Comparison of ENCODE assay signal across 8 cellular contexts in genomic region chr20:25058051-25058796, GRCh38. TPM values are rescaled to one million over a fixed set of nuclear protein-coding genes. Genes with fewer than 3 reads are reported as not detected.
A peak's percentile ranks its signal among the peaks of the same experiment; 100 is the strongest.
DNase-seq lines count a peak whose midpoint lies in the region; ATAC-seq and TF ChIP-seq lines count a peak whose summit lies in the region.

Gene ACSS1 (minus strand): TSS chr20:25058139. CDS start chr20:25058102, 37 bp downstream.

- peaks cover 39 to 50% (median 50%) of the 10 kb centered on the region in 3 donors for H3K4me1 Mint-ChIP-seq in T-cell

- H3K27ac Mint-ChIP-seq in T-cell, result peak within 1 kb of the TSS; percentile 90 to 94

- H3K27me3 ChIP-seq in BJ (ENCODE audit: control insufficient read depth, insufficient read depth, low read length), result peaks cover 21% of the 10 kb centered on the region

- POLR2A ChIA-PET in BJ (lab: Charles Lee), result no interaction called here
- POLR2A ChIA-PET in T-cell (lab: Charles Lee), result no interaction called here

- H3K36me3 ChIP-seq in BJ (ENCODE audit: control insufficient read depth, insufficient read depth, low read length), result no peaks in the 10 kb centered on the region

- H3K9me3 Mint-ChIP-seq in T-cell, result no peaks in the 10 kb centered on the region

- H3K36me3 Mint-ChIP-seq in T-cell, result peaks cover 8% of the 10 kb centered on the region

- ATAC-seq in GM19035 (IDR thresholded peaks at IDR 0.05; ENCODE audit: unreplicated experiment) (peak; percentile 70), HG03280 (IDR thresholded peaks at IDR 0.05; ENCODE audit: unreplicated experiment) (peak; percentile 61), T-cell (replicated peaks in 1 of 4) (peak; percentile 73 to 78 (median 76))

- H3K4me3 ChIP-seq in BJ (ENCODE audit: low read depth, low read length), result peak within 1 kb of the TSS; percentile 58
- H3K4me3 ChIP-seq in iPS-11a (ENCODE audit: low read depth, low read length), result peak within 1 kb of the TSS; percentile 40
- peak within 1 kb of the TSS; percentile 60 to 89 (median 71) for H3K4me3 ChIP-seq in skin epidermis

- peak within 1 kb of the TSS; percentile 81 to 87 (median 86) for H3K4me3 Mint-ChIP-seq in T-cell

- 0 to 2% (median 1%) methylated on average over 37 to 52 of the region's 52 CpGs for WGBS in adipose tissue, 3 donors

- DNase-seq in BJ (ENCODE audit: low read depth) (no peak), T-cell (peak; percentile 64 to 83 (median 74)), NCI-H1105 (lab: John Stamatoyannopoulos, UW) (no peak)

- no peaks in the 10 kb centered on the region for H3K27me3 Mint-ChIP-seq in T-cell

- no peak for TF ChIP-seq CTCF in BJ (IDR thresholded peaks at IDR 0.05; ENCODE audit: insufficient read depth, low read depth, low read length)

- CTCF ChIA-PET in BJ (lab: Yijun Ruan, JAX), result interaction anchor here (1.3 to 8.8 kb wide), 3 partner anchors 58 to 64 kb away, joined by 4 to 216 read pairs (median 8); partner anchors contain the start of gene APMAP
- CTCF ChIA-PET in T-cell (lab: Charles Lee), result interaction anchor here (0.6 to 2.3 kb wide), 4 partner anchors 63 to 1708 kb away, joined by 3 to 9 read pairs (median 4); no protein-coding TSS in a partner anchor

- peak within 1 kb of the TSS; percentile 13 for H3K27ac ChIP-seq in adipose tissue (ENCODE audit: low read depth, low read length)
- peak within 1 kb of the TSS; percentile 69 to 95 (median 89) for H3K27ac ChIP-seq in skin epidermis

RNA-seq across cellular contexts. Expression of gene ACSS1, which starts in this region (rescaled TPM):
- polyA plus RNA-seq in BJ (2011; rRNA removed) (3.6 and 6.3 TPM in 2 replicates), adipose tissue (10 to 100 TPM in 1 of 3 donors, 1 to 10 TPM in 2; 9.1 to 27.2 (median 9.3) TPM)
- 6.0 and 7.7 TPM in 2 replicates for polyA minus RNA-seq in BJ (2011; rRNA and poly(A)+ RNA removed)
- 10 to 100 TPM; 39.1 to 59.6 (median 57.7) TPM for total RNA-seq in T-cell

Comparison
In these comparisons a context has a peak if more than half of its experiments do, and no peak if none do; other contexts are left out.
1. DNase-seq: peak in T-cell (34 of 34); none in BJ (single experiment) and NCI-H1105 (single experiment).
2. Peak in every context shown above with its lines, with median percentiles within 50 percentile points of each other: H3K4me3 ChIP-seq and ATAC-seq.